9 cellular contexts compared by ENCODE assay signal in the genomic region with DNA sequence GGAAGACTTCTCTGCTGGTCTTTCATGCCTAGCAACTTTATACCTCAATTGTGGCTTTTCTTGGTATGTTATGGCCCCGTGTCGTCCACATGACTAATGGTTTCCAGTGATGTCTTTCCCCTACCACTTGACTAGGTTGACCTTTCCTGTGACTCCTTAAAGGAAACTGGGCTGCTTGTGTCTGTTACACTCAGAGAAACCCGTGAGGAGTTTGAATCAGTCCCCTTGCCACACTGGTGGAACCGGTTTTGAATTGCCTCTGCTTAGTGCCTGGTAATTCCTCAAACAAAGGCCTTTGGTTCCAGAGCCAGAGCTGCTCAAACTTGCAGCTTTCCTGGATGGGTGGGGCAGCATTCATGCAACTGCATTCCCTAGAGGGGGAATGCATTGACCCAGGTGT. TPM values are rescaled to one million over a fixed set of nuclear protein-coding genes. Genes with fewer than 3 reads are reported as not detected.
DNase-seq lines count a peak whose midpoint lies in the region; ATAC-seq and TF ChIP-seq lines count a peak whose summit lies in the region.
"Had no signal": no experiment of that assay in that cellular context is flagged by ENCODE, and none has a peak within 500 bp of the region (broad histone marks: within the 10 kb centered on the region; RNA-seq: fewer than 3 reads in every experiment).

No MANE protein-coding gene starts in this region.

- peak; percentile 28 for ATAC-seq in HG02885 (IDR thresholded peaks at IDR 0.05; ENCODE audit: poor library complexity, unreplicated experiment)
- ATAC-seq in left ventricle myocardium superior, result peak; percentile 8

- H3K27ac ChIP-seq in C4-2B (peak overlapping the region; percentile 73), RWPE1 (no peak overlapping the region), thyroid gland (peak overlapping the region; percentile 94 to 97 (median 97))
- H3K27ac ChIP-seq: heart left ventricle had no signal

- 15 to 30% methylated on average over 4 of the region's 4 CpGs for WGBS in thyroid gland, 2 donors

- DNase-seq in RWPE1 (ENCODE audit: low spot score), result peak; percentile 93
- no peak for DNase-seq in left ventricle myocardium superior
- DNase-seq in thyroid gland, result peak; percentile 95 to 96
- no peak for DNase-seq in stimulated activated CD4-positive, alpha-beta T cell treated with anti-CD3 and anti-CD28 coated beads, Interleukin-2, amount 100 ng/mL, for 24 hours
- no peak for DNase-seq in KBM-7
- no peak for DNase-seq in activated CD4-positive, CD25-positive, alpha-beta regulatory T cell treated with anti-CD3 and anti-CD28 coated beads, Interleukin-2, amount 50 U/mL, for 72 hours
- DNase-seq: heart left ventricle had no signal

- POLR2A ChIA-PET in RWPE1 (lab: Yijun Ruan, JAX; ENCODE audit: low non-redundant PET), result interaction anchor here (0.8 kb wide), 1 partner anchor 169 kb away, joined by 3 read pairs; no protein-coding TSS in a partner anchor

- no peaks in the 10 kb centered on the region for H3K9me3 ChIP-seq in thyroid gland
- H3K9me3 ChIP-seq: heart left ventricle had no signal

- H3K27me3 ChIP-seq in thyroid gland, result no peaks in the 10 kb centered on the region
- H3K27me3 ChIP-seq: heart left ventricle had no signal

- no peak for TF ChIP-seq CTCF in C4-2B (conservative IDR thresholded peaks at IDR 0.05)
- no peak for TF ChIP-seq CTCF in RWPE1 (conservative IDR thresholded peaks at IDR 0.05; ENCODE audit: low read depth)
- no peak for TF ChIP-seq CTCF in thyroid gland (IDR thresholded peaks at IDR 0.05)

- CTCF ChIA-PET in RWPE1 (lab: Yijun Ruan, JAX), result interaction anchor here (0.6 kb wide), 1 partner anchor 795 kb away, joined by 3 read pairs; no protein-coding TSS in a partner anchor

- H3K36me3 ChIP-seq in thyroid gland, result no peaks in the 10 kb centered on the region
- H3K36me3 ChIP-seq: heart left ventricle had no signal

- H3K4me1 ChIP-seq in thyroid gland, result peaks cover 16 to 24% of the 10 kb centered on the region in 2 donors

- in situ Hi-C loops in KBM-7 (cut with MboI; ENCODE audit: low pct_unique_long_range_greater_than_20kb, low sequenced_read_pairs), result loop anchor here (25.0 kb wide), 1 partner anchor 545 kb away; a partner anchor contains a TSS

- no peak overlapping the region for H3K4me3 ChIP-seq in thyroid gland (replicated peaks in 1 of 3)
- H3K4me3 ChIP-seq: heart left ventricle had no signal

- peak in 1 of 2 donors; percentile 46 for TF ChIP-seq POLR2A in thyroid gland (IDR thresholded peaks at IDR 0.05)

- intact Hi-C loops in left ventricle myocardium superior (cut with micrococcal nuclease) (no loop called here), thyroid gland (cut with DNase I) (no loop called here)

RNA-seq across cellular contexts. Expression of a gene that starts 21.9 kb away (rescaled TPM):
- total RNA-seq in left ventricle myocardium superior (0.37 TPM), thyroid gland (1 to 10 TPM in 1 of 4 donors, under 1 TPM in 3; 0.11 to 8.7 (median 0.16) TPM)

RNA-seq across cellular contexts. Expression of a gene that starts 44.2 kb away (rescaled TPM):
- 9.0 TPM for total RNA-seq in left ventricle myocardium superior
- 10 to 100 TPM; 44.5 to 51.7 (median 47.3) TPM for total RNA-seq in thyroid gland

Comparison
In these comparisons a context has a peak if more than half of its experiments do, and no peak if none do; other contexts are left out.
1. DNase-seq: peak in RWPE1 (single experiment) and thyroid gland (2 of 2); none in left ventricle myocardium superior (single experiment), stimulated activated CD4-positive, alpha-beta T cell treated with anti-CD3 and anti-CD28 coated beads, Interleukin-2, amount 100 ng/mL, for 24 hours (0 of 2), KBM-7 (single experiment) and activated CD4-positive, CD25-positive, alpha-beta regulatory T cell treated with anti-CD3 and anti-CD28 coated beads, Interleukin-2, amount 50 U/mL, for 72 hours (single experiment).